Comparison of ENCODE assay signal across 9 cellular contexts in genomic region chr12:104643921-104644669, GRCh38.
A peak's percentile ranks its signal among the peaks of the same experiment; 100 is the strongest.
DNase-seq lines count a peak whose midpoint lies in the region; ATAC-seq and TF ChIP-seq lines count a peak whose summit lies in the region.
"Had no signal": no experiment of that assay in that cellular context is flagged by ENCODE, and none has a peak within 500 bp of the region (broad histone marks: within the 10 kb centered on the region; RNA-seq: fewer than 3 reads in every experiment).

No MANE protein-coding gene starts in this region.

- H3K9me3 ChIP-seq in mammary epithelial cell (replicated peaks; ENCODE audit: insufficient read depth, low read length) (no peaks in the 10 kb centered on the region), transverse colon (no peaks in the 10 kb centered on the region)
- H3K9me3 ChIP-seq: SJCRH30 had no signal

- dilution Hi-C loops in mammary epithelial cell (cut with HindIII; ENCODE audit: low sequenced_read_pairs): no loop called here

- BruUV-seq in MCF 10A (replicated peaks; lab: Mats Ljungman, UMichigan) (no TSS peak), mammary epithelial cell (replicated peaks; lab: Mats Ljungman, UMichigan) (no TSS peak)

- POLR2A ChIA-PET in MCF 10A (lab: Yijun Ruan, JAX): interaction anchor here (0.7 to 1.5 kb wide), 2 partner anchors 10 to 12 kb away, joined by 3 to 4 read pairs; no protein-coding TSS in a partner anchor

- H3K4me3 ChIP-seq in mammary epithelial cell (replicated peaks in 1 of 3; ENCODE audit: insufficient read depth in 1 of 3, low read depth in 2 of 3, low read length in 3 of 3): no peak overlapping the region
- H3K4me3 ChIP-seq in choroid plexus epithelial cell (ENCODE audit: low read depth, low read length): no peak overlapping the region
- H3K4me3 ChIP-seq in transverse colon: no peak overlapping the region
- H3K4me3 ChIP-seq: SJCRH30 had no signal

- H3K36me3 ChIP-seq in mammary epithelial cell (ENCODE audit: insufficient read depth, low read length) (no peaks in the 10 kb centered on the region), transverse colon (no peaks in the 10 kb centered on the region)
- H3K36me3 ChIP-seq: SJCRH30 had no signal

- H3K27me3 ChIP-seq in mammary epithelial cell (ENCODE audit: insufficient read depth, low read length): no peaks in the 10 kb centered on the region
- no peaks in the 10 kb centered on the region for H3K27me3 ChIP-seq in transverse colon
- H3K27me3 ChIP-seq: SJCRH30 had no signal

- peaks cover 6% of the 10 kb centered on the region for H3K4me1 Mint-ChIP-seq in MCF 10A (ENCODE audit: insufficient read depth, unreplicated experiment)
- H3K4me1 Mint-ChIP-seq in effector memory CD8-positive, alpha-beta T cell (ENCODE audit: low read depth in 2 of 2): peaks cover 45 to 59% of the 10 kb centered on the region in 2 donors

- no peak for ATAC-seq in effector memory CD8-positive, alpha-beta T cell (replicated peaks)

- no peaks in the 10 kb centered on the region for H3K9me3 Mint-ChIP-seq in MCF 10A (ENCODE audit: unreplicated experiment)
- no peaks in the 10 kb centered on the region for H3K9me3 Mint-ChIP-seq in effector memory CD8-positive, alpha-beta T cell

- H3K4me2 ChIP-seq in mammary epithelial cell (ENCODE audit: insufficient read depth, low read depth, low read length): no peak overlapping the region

- H3K27me3 Mint-ChIP-seq in MCF 10A (ENCODE audit: insufficient read depth, unreplicated experiment): no peaks in the 10 kb centered on the region
- H3K27me3 Mint-ChIP-seq in effector memory CD8-positive, alpha-beta T cell: no peaks in the 10 kb centered on the region

- CTCF ChIA-PET in MCF 10A (lab: Yijun Ruan, JAX): interaction anchor here (0.6 kb wide), 1 partner anchor 10 kb away, joined by 3 read pairs; no protein-coding TSS in a partner anchor
- CTCF ChIA-PET in mammary epithelial cell (lab: Charles Lee; ENCODE audit: low non-redundant PET): no interaction called here

- no peak overlapping the region for H2AFZ ChIP-seq in mammary epithelial cell (ENCODE audit: low read depth, low read length)

- H3K27ac Mint-ChIP-seq in MCF 10A (ENCODE audit: low read depth, unreplicated experiment): no peak overlapping the region
- H3K27ac Mint-ChIP-seq in effector memory CD8-positive, alpha-beta T cell: peak overlapping the region in 1 of 2 donors; percentile 49

- H3K36me3 Mint-ChIP-seq in MCF 10A (ENCODE audit: insufficient read depth, unreplicated experiment): no peaks in the 10 kb centered on the region
- no peaks in the 10 kb centered on the region for H3K36me3 Mint-ChIP-seq in effector memory CD8-positive, alpha-beta T cell (ENCODE audit: insufficient read depth)

- TF ChIP-seq CTCF in MCF 10A (IDR thresholded peaks at IDR 0.05; ENCODE audit: unreplicated experiment) (no peak), mammary epithelial cell (conservative IDR thresholded peaks at IDR 0.05 in 1 of 2, IDR thresholded peaks at IDR 0.05 in 1 of 2; ENCODE audit: extremely low read depth in 1 of 2, insufficient read depth in 1 of 2, low read depth in 1 of 2, low read length in 2 of 2) (no peak), choroid plexus epithelial cell (conservative IDR thresholded peaks at IDR 0.05; ENCODE audit: low read depth, low read length) (no peak), transverse colon (IDR thresholded peaks at IDR 0.05) (no peak)

- H3K79me2 ChIP-seq in mammary epithelial cell (ENCODE audit: insufficient read depth, low read length): peaks cover 7% of the 10 kb centered on the region

- in situ Hi-C loops in mammary epithelial cell (cut with MboI; ENCODE audit: low sequenced_read_pairs in 2 of 2) (no loop called here), transverse colon (cut with MboI; ENCODE audit: low pct_ligation_motif_present in 1 of 4, low pct_unique_long_range_greater_than_20kb in 1 of 4, low sequenced_read_pairs in 3 of 4) (no loop called here)

- intact Hi-C loops in MCF 10A (cut with micrococcal nuclease) (loop anchor here (10.0 kb wide), 1 partner anchor 551 kb away; no protein-coding TSS in a partner anchor), mammary epithelial cell (cut with micrococcal nuclease) (no loop called here), transverse colon (cut with DNase I; ENCODE audit: low total_unique reads) (no loop called here)

- TF ChIP-seq EP300 in transverse colon (IDR thresholded peaks at IDR 0.05; ENCODE audit: low read depth): no peak

- no peak for TF ChIP-seq POLR2A in transverse colon (IDR thresholded peaks at IDR 0.05)

- 95% methylated on average over 11 of the region's 12 CpGs for WGBS in mammary epithelial cell (ENCODE audit: low coverage, missing lambda C conversion rate)
- WGBS in transverse colon (ENCODE audit: low coverage in 1 of 2), 2 donors: 63 to 65% methylated on average over 5 to 12 of the region's 12 CpGs

- peaks cover 5% of the 10 kb centered on the region for H3K4me1 ChIP-seq in mammary epithelial cell (ENCODE audit: insufficient read depth, low read length)
- peaks cover 0 to 8% (median 3%) of the 10 kb centered on the region in 4 donors for H3K4me1 ChIP-seq in transverse colon

- no peaks in the 10 kb centered on the region for H4K20me1 ChIP-seq in mammary epithelial cell (ENCODE audit: insufficient read depth, low read length)

- H3K4me3 Mint-ChIP-seq in MCF 10A (ENCODE audit: unreplicated experiment): no peak overlapping the region
- H3K4me3 Mint-ChIP-seq in effector memory CD8-positive, alpha-beta T cell: peak overlapping the region in 1 of 2 donors; percentile 7

- DNase-seq in MCF 10A (ENCODE audit: unreplicated experiment): peak; percentile 34
- DNase-seq in mammary epithelial cell: no peak
- DNase-seq in NCI-H2107 (lab: John Stamatoyannopoulos, UW): peak; percentile 82
- peak; percentile 28 for DNase-seq in choroid plexus epithelial cell (ENCODE audit: low read depth)
- DNase-seq in transverse colon: peak; percentile 61
- DNase-seq in effector memory CD8-positive, alpha-beta T cell: no peak
- no peak for DNase-seq in NCI-H2227 treated with DMSO at 0.1 percent for 48 hours (lab: John Stamatoyannopoulos, UW)
- DNase-seq in OCI-M2 (lab: John Stamatoyannopoulos, UW; ENCODE audit: unreplicated experiment): no peak

- H3K27ac ChIP-seq in mammary epithelial cell (ENCODE audit: insufficient read depth, low read depth, low read length): no peak overlapping the region
- H3K27ac ChIP-seq in transverse colon: peak overlapping the region; percentile 22 to 53 (median 34)
- H3K27ac ChIP-seq: SJCRH30 had no signal

- H3K9ac ChIP-seq in mammary epithelial cell (ENCODE audit: insufficient read depth, low read length): no peak overlapping the region

Comparison
In these comparisons a context has a peak if more than half of its experiments do, and no peak if none do; other contexts are left out.
1. DNase-seq: peak in MCF 10A (single experiment), NCI-H2107 (single experiment), choroid plexus epithelial cell (single experiment) and transverse colon (single experiment); none in mammary epithelial cell (single experiment), effector memory CD8-positive, alpha-beta T cell (0 of 3), NCI-H2227 treated with DMSO at 0.1 percent for 48 hours (single experiment) and OCI-M2 (single experiment).